ENCODE assay signal across 1 cellular context in the genomic region with DNA sequence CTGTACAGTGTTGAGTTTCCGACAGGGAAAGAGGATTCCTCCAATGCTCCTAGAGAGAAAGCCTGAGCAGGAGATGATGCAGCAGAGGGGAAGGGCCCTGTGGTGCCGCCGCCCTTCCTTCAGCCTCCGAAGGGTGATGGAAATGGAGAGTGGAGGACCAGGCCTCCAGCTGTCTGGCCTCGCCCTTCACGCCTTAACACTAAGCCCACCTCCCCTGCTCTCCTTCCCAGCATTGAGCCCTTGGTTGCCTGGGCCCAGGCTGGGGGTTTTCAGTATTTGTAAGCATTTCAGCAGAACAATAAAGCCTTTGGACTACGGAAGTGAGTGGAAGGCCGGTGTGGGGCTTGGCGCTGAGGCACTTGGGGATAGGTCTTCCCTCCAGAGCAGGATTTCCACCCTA.
TF ChIP-seq lines count a peak whose summit lies in the region.

No MANE protein-coding gene starts in this region.

TF ChIP-seq in H1, 55 proteins besides CTCF, POLR2A, EP300 and RAD21:
- TF ChIP-seq TEAD4 (IDR thresholded peaks at IDR 0.05; ENCODE audit: low read depth, low read length) (no peak), BACH1 (IDR thresholded peaks at IDR 0.05; ENCODE audit: low read length) (no peak), KDM5A (IDR thresholded peaks at IDR 0.05; ENCODE audit: low read length) (no peak), CHD2 (IDR thresholded peaks at IDR 0.05; ENCODE audit: low read length) (no peak), SUZ12 (IDR thresholded peaks at IDR 0.05; ENCODE audit: low read length) (no peak), PHF8 (conservative IDR thresholded peaks at IDR 0.05; ENCODE audit: low read depth, low read length) (no peak), SAP30 (IDR thresholded peaks at IDR 0.05; ENCODE audit: insufficient read depth, insufficient replicate concordance, low read length) (no peak), GABPA (IDR thresholded peaks at IDR 0.05; ENCODE audit: borderline replicate concordance, insufficient read depth, low read length) (no peak), JUN (IDR thresholded peaks at IDR 0.05; ENCODE audit: low read depth, low read length) (no peak), RFX5 (IDR thresholded peaks at IDR 0.05; ENCODE audit: borderline replicate concordance, low read depth, low read length) (no peak), NANOG (IDR thresholded peaks at IDR 0.05; ENCODE audit: insufficient read depth, low read depth, low read length, poor library complexity, severe bottlenecking) (no peak), SIX5 (IDR thresholded peaks at IDR 0.05; ENCODE audit: low read depth, low read length) (no peak), CEBPB (IDR thresholded peaks at IDR 0.05; ENCODE audit: low read depth, low read length) (no peak)
- TF ChIP-seq, protein P1, sequence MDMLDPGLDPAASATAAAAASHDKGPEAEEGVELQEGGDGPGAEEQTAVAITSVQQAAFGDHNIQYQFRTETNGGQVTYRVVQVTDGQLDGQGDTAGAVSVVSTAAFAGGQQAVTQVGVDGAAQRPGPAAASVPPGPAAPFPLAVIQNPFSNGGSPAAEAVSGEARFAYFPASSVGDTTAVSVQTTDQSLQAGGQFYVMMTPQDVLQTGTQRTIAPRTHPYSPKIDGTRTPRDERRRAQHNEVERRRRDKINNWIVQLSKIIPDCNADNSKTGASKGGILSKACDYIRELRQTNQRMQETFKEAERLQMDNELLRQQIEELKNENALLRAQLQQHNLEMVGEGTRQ (IDR thresholded peaks at IDR 0.05; ENCODE audit: low read length) = no peak
